ENCODE assay signal across 11 cellular contexts in genomic region chr4:182306792-182307507, GRCh38.
DNase-seq lines count a peak whose midpoint lies in the region; ATAC-seq, FAIRE-seq and TF ChIP-seq lines count a peak whose summit lies in the region.
"Had no signal": no experiment of that assay in that cellular context is flagged by ENCODE, and none has a peak within 500 bp of the region (broad histone marks: within the 10 kb centered on the region; RNA-seq: fewer than 3 reads in every experiment).

No MANE protein-coding gene starts in this region.

- H3K36me3 ChIP-seq in kidney epithelial cell (ENCODE audit: control insufficient read depth, insufficient read depth, low read length): no peaks in the 10 kb centered on the region
- H3K36me3 ChIP-seq in HepG2 (replicated peaks in 1 of 2; ENCODE audit: control insufficient read depth in 1 of 2, insufficient read depth in 2 of 2, low read length in 2 of 2): no peaks in the 10 kb centered on the region

- H4K20me1 ChIP-seq in HepG2 (ENCODE audit: insufficient read depth, low read length): no peaks in the 10 kb centered on the region

- H3K27me3 ChIP-seq in kidney epithelial cell (ENCODE audit: control insufficient read depth, insufficient read depth, low read length) (no peaks in the 10 kb centered on the region), HepG2 (ENCODE audit: control insufficient read depth in 1 of 2, insufficient read depth in 2 of 2, low read length in 2 of 2) (no peaks in the 10 kb centered on the region)

- H3K27me3 Mint-ChIP-seq in effector memory CD8-positive, alpha-beta T cell: no peaks in the 10 kb centered on the region

- no peaks in the 10 kb centered on the region for H3K36me3 Mint-ChIP-seq in effector memory CD8-positive, alpha-beta T cell (ENCODE audit: insufficient read depth)

- no peak overlapping the region for H3K9ac ChIP-seq in HepG2 (ENCODE audit: insufficient read depth, low read depth, low read length)
- H3K9ac ChIP-seq: parathyroid adenoma had no signal

- no TSS peak for BruUV-seq in HepG2 (replicated peaks; lab: Mats Ljungman, UMichigan)

- peaks cover 0 to 6% of the 10 kb centered on the region in 2 donors for H3K9me3 Mint-ChIP-seq in effector memory CD8-positive, alpha-beta T cell

- H3K27ac Mint-ChIP-seq in effector memory CD8-positive, alpha-beta T cell: no peak overlapping the region

- TF ChIP-seq RAD21 in HepG2 (CRISPR knock-in tag; IDR thresholded peaks at IDR 0.05): no peak

- H3K4me1 ChIP-seq in HepG2 (ENCODE audit: insufficient read depth, low read length): no peaks in the 10 kb centered on the region
- H3K4me1 ChIP-seq: parathyroid adenoma had no signal

- H3K79me2 ChIP-seq in HepG2 (ENCODE audit: insufficient read depth, low read length): no peaks in the 10 kb centered on the region
- H3K79me2 ChIP-seq: parathyroid adenoma had no signal

- ATAC-seq in SK-N-SH treated with all-trans-retinoic acid at 6 μM for 48 hours (peak; percentile 26; the same call in 2 of the 3 replicates), HepG2 (no peak)
- no peak for ATAC-seq in effector memory CD8-positive, alpha-beta T cell (replicated peaks)

- peak; percentile 30 for TF ChIP-seq CTCF in kidney epithelial cell (IDR thresholded peaks at IDR 0.05; ENCODE audit: insufficient read depth, low read length, poor library complexity, severe bottlenecking)
- no peak for TF ChIP-seq CTCF in HepG2 (CRISPR knock-in tag; IDR thresholded peaks at IDR 0.05)

- TF ChIP-seq EP300 in HepG2 (IDR thresholded peaks at IDR 0.05; ENCODE audit: low read depth in 2 of 2, low read length in 2 of 2): no peak
- no peak for TF ChIP-seq EP300 in HepG2 (CRISPR knock-in tag; IDR thresholded peaks at IDR 0.05; ENCODE audit: borderline replicate concordance)

- no peak for TF ChIP-seq POLR2A in HepG2 (IDR thresholded peaks at IDR 0.05; ENCODE audit: insufficient read depth in 1 of 2, low read depth in 2 of 2, low read length in 2 of 2)

- intact Hi-C loops in HepG2 (cut with micrococcal nuclease; ENCODE audit: unreplicated experiment): no loop called here

- H3K4me2 ChIP-seq in HepG2 (ENCODE audit: low read depth, low read length): no peak overlapping the region

- H3K4me3 Mint-ChIP-seq in effector memory CD8-positive, alpha-beta T cell: no peak overlapping the region

- H2AFZ ChIP-seq in HepG2 (ENCODE audit: low read length): no peak overlapping the region
- H2AFZ ChIP-seq: parathyroid adenoma had no signal

- CTCF ChIA-PET in HepG2 (lab: Yijun Ruan, JAX; ENCODE audit: low intra/inter-chr PET ratio, low total read pairs): no interaction called here

- H3K27ac ChIP-seq in HepG2 (ENCODE audit: extremely low read length, insufficient read depth, low read length): no peak overlapping the region
- H3K27ac ChIP-seq: parathyroid adenoma had no signal

- DNase-seq in EL (peak; percentile 42), NCI-H1048 (lab: John Stamatoyannopoulos, UW) (peak; percentile 47), kidney epithelial cell (ENCODE audit: low read depth) (no peak), T1000 (lab: John Stamatoyannopoulos, UW) (no peak), SIG-M5 treated with dmso at 0.1 percent for 504 hours (lab: John Stamatoyannopoulos, UW; ENCODE audit: unreplicated experiment) (no peak), HepG2 (ENCODE audit: low spot score) (no peak)
- DNase-seq in effector memory CD8-positive, alpha-beta T cell: no peak
- DNase-seq: dermis blood vessel endothelial cell, NCI-H82 had no signal

- H3K4me3 ChIP-seq in kidney epithelial cell (ENCODE audit: low read depth, low read length) (no peak overlapping the region), HepG2 (replicated peaks in 1 of 3; ENCODE audit: insufficient read depth in 1 of 3, low read depth in 2 of 3, low read length in 3 of 3) (no peak overlapping the region)

- WGBS in HepG2 (ENCODE audit: low lambda C conversion rate): 4% methylated on average over 4 of the region's 4 CpGs

- in situ Hi-C loops in HepG2 (cut with HindIII; ENCODE audit: extremely low pct_ligation_motif_present, low pct_unique_long_range_greater_than_20kb): no loop called here

- POLR2A ChIA-PET in HepG2 (lab: Yijun Ruan, JAX): no interaction called here

- no peaks in the 10 kb centered on the region for H3K9me3 ChIP-seq in HepG2 (ENCODE audit: low read length)

- no peak for FAIRE-seq in HepG2 (lab: Jason Lieb, UNC)

- H3K4me1 Mint-ChIP-seq in effector memory CD8-positive, alpha-beta T cell (ENCODE audit: low read depth in 2 of 2): no peaks in the 10 kb centered on the region

TF ChIP-seq in SK-N-SH treated with all-trans-retinoic acid at 6 μM for 48 hours, 23 proteins besides CTCF, POLR2A, EP300 and RAD21:
- no peak for TF ChIP-seq ISL1 (CRISPR knock-in tag; IDR thresholded peaks at IDR 0.05)
- TF ChIP-seq PATZ1 (CRISPR knock-in tag; IDR thresholded peaks at IDR 0.05; ENCODE audit: borderline replicate concordance): no peak
- TF ChIP-seq TOX (CRISPR knock-in tag; IDR thresholded peaks at IDR 0.05; ENCODE audit: borderline replicate concordance): no peak

TF ChIP-seq in HepG2, 621 proteins besides CTCF, POLR2A, EP300 and RAD21:
- TF ChIP-seq ZNF784 (CRISPR knock-in tag; IDR thresholded peaks at IDR 0.05; ENCODE audit: borderline replicate concordance): no peak
- TF ChIP-seq ZNF772 (CRISPR knock-in tag; IDR thresholded peaks at IDR 0.05): no peak
- TF ChIP-seq ZNF614 (CRISPR knock-in tag; IDR thresholded peaks at IDR 0.05; ENCODE audit: borderline replicate concordance): no peak
- no peak for TF ChIP-seq ZNF484 (CRISPR knock-in tag; IDR thresholded peaks at IDR 0.05; ENCODE audit: borderline replicate concordance, low read depth)
- no peak for TF ChIP-seq EZH2 (conservative IDR thresholded peaks at IDR 0.05; ENCODE audit: low read depth, low read length)
- TF ChIP-seq SIN3B (IDR thresholded peaks at IDR 0.05; ENCODE audit: low read length): no peak
- no peak for TF ChIP-seq PLRG1 (conservative IDR thresholded peaks at IDR 0.05)
- TF ChIP-seq PAX8 (CRISPR knock-in tag; IDR thresholded peaks at IDR 0.05; ENCODE audit: borderline replicate concordance): no peak
- TF ChIP-seq CCDC6 (CRISPR knock-in tag; IDR thresholded peaks at IDR 0.05): no peak
- no peak for TF ChIP-seq DBP (CRISPR knock-in tag; IDR thresholded peaks at IDR 0.05; ENCODE audit: not compliant biosample characterization)
- no peak for TF ChIP-seq KLF6 (CRISPR knock-in tag; IDR thresholded peaks at IDR 0.05)
- no peak for TF ChIP-seq MIXL1 (CRISPR knock-in tag; IDR thresholded peaks at IDR 0.05)
- TF ChIP-seq ZNF782 (CRISPR knock-in tag; IDR thresholded peaks at IDR 0.05; ENCODE audit: borderline replicate concordance): no peak
- TF ChIP-seq ZNF577 (CRISPR knock-in tag; IDR thresholded peaks at IDR 0.05; ENCODE audit: borderline replicate concordance, low read depth): no peak
- no peak for TF ChIP-seq NR3C1 (CRISPR knock-in tag; IDR thresholded peaks at IDR 0.05)
- TF ChIP-seq ARNT (IDR thresholded peaks at IDR 0.05): no peak
- no peak for TF ChIP-seq RFXANK (CRISPR knock-in tag; IDR thresholded peaks at IDR 0.05)
- no peak for TF ChIP-seq GFI1 (CRISPR knock-in tag; IDR thresholded peaks at IDR 0.05; ENCODE audit: borderline replicate concordance)
- no peak for TF ChIP-seq THAP9 (CRISPR knock-in tag; IDR thresholded peaks at IDR 0.05; ENCODE audit: borderline replicate concordance)
- no peak for TF ChIP-seq ZMYM2 (CRISPR knock-in tag; IDR thresholded peaks at IDR 0.05)

Comparison
In these comparisons a context has a peak if more than half of its experiments do, and no peak if none do; other contexts are left out.
1. DNase-seq: peak in EL (single experiment) and NCI-H1048 (single experiment); none in kidney epithelial cell (single experiment), T1000 (single experiment), SIG-M5 treated with dmso at 0.1 percent for 504 hours (single experiment), HepG2 (single experiment) and effector memory CD8-positive, alpha-beta T cell (0 of 3).